Comparison of ENCODE assay signal across 17 cellular contexts in genomic region chr2:136207665-136208064, GRCh38.
DNase-seq lines count a peak whose midpoint lies in the region; ATAC-seq and TF ChIP-seq lines count a peak whose summit lies in the region.
"Had no signal": no experiment of that assay in that cellular context is flagged by ENCODE, and none has a peak within 500 bp of the region (broad histone marks: within the 10 kb centered on the region; RNA-seq: fewer than 3 reads in every experiment).

No MANE protein-coding gene starts in this region.

- H3K27me3 ChIP-seq in gastroesophageal sphincter (no peaks in the 10 kb centered on the region), BE2C (no peaks in the 10 kb centered on the region)
- H3K27me3 ChIP-seq: SJCRH30, tibial artery had no signal

- H3K4me1 ChIP-seq in gastroesophageal sphincter (no peaks in the 10 kb centered on the region), BE2C (no peaks in the 10 kb centered on the region)
- H3K4me1 ChIP-seq: tibial artery had no signal

- H3K4me1 Mint-ChIP-seq in stimulated activated effector memory CD8-positive, alpha-beta T cell treated with anti-CD3 and anti-CD28 coated beads, Interleukin-12 subunit alpha, Interleukin-12 subunit beta, amount 100 ng/mL, for 72 hours, result peaks cover 41% of the 10 kb centered on the region

- peak; percentile 2 for ATAC-seq in GM18511 (IDR thresholded peaks at IDR 0.05; ENCODE audit: unreplicated experiment)
- peak; percentile 4 for ATAC-seq in GM19452 (IDR thresholded peaks at IDR 0.05; ENCODE audit: unreplicated experiment)
- peak; percentile 0 for ATAC-seq in HG03378 (IDR thresholded peaks at IDR 0.05; ENCODE audit: unreplicated experiment)
- ATAC-seq in gastroesophageal sphincter, result peak; percentile 32
- no peak for ATAC-seq in stimulated activated effector memory CD8-positive, alpha-beta T cell treated with anti-CD3 and anti-CD28 coated beads, Interleukin-12 subunit alpha, Interleukin-12 subunit beta, amount 100 ng/mL, for 72 hours
- no peak for ATAC-seq in HG03457 (IDR thresholded peaks at IDR 0.05; ENCODE audit: unreplicated experiment)

- 94 to 100% methylated on average over 2 of the region's 2 CpGs for WGBS in gastroesophageal sphincter (ENCODE audit: low coverage in 1 of 2), 2 donors

- H3K36me3 Mint-ChIP-seq in stimulated activated effector memory CD8-positive, alpha-beta T cell treated with anti-CD3 and anti-CD28 coated beads, Interleukin-12 subunit alpha, Interleukin-12 subunit beta, amount 100 ng/mL, for 72 hours, result no peaks in the 10 kb centered on the region

- TF ChIP-seq POLR2A in gastroesophageal sphincter (IDR thresholded peaks at IDR 0.05), result no peak

- DNase-seq in stimulated activated effector memory CD8-positive, alpha-beta T cell treated with anti-CD3 and anti-CD28 coated beads, Interleukin-12 subunit alpha, Interleukin-12 subunit beta, amount 100 ng/mL, for 72 hours (ENCODE audit: low spot score in 2 of 2), result no peak
- DNase-seq in BE2C, result no peak
- DNase-seq in NCI-H2107 (lab: John Stamatoyannopoulos, UW), result no peak
- DNase-seq: activated T-cell treated with anti-CD3 and anti-CD28 coated beads, Interleukin-2, amount 50 U/mL, for 4 hours; HCEC 1CT; NCI-H1436 treated with DMSO at 0.1 percent for 48 hours; NCI-H774; SJCRH30 had no signal

- peaks cover 0 to 12% (median 0%) of the 10 kb centered on the region in 3 donors for H3K9me3 ChIP-seq in gastroesophageal sphincter
- no peaks in the 10 kb centered on the region for H3K9me3 ChIP-seq in BE2C
- H3K9me3 ChIP-seq: tibial artery had no signal

- H3K27ac Mint-ChIP-seq in stimulated activated effector memory CD8-positive, alpha-beta T cell treated with anti-CD3 and anti-CD28 coated beads, Interleukin-12 subunit alpha, Interleukin-12 subunit beta, amount 100 ng/mL, for 72 hours, result no peak overlapping the region

- H3K27ac ChIP-seq in gastroesophageal sphincter, result no peak overlapping the region
- H3K27ac ChIP-seq: SJCRH30, tibial artery, VCaP had no signal

- H3K9me3 Mint-ChIP-seq in stimulated activated effector memory CD8-positive, alpha-beta T cell treated with anti-CD3 and anti-CD28 coated beads, Interleukin-12 subunit alpha, Interleukin-12 subunit beta, amount 100 ng/mL, for 72 hours, result no peaks in the 10 kb centered on the region

- TF ChIP-seq EP300 in gastroesophageal sphincter (IDR thresholded peaks at IDR 0.05), result no peak

- H3K36me3 ChIP-seq in gastroesophageal sphincter (no peaks in the 10 kb centered on the region), BE2C (no peaks in the 10 kb centered on the region)
- H3K36me3 ChIP-seq: SJCRH30, tibial artery had no signal

- TF ChIP-seq CTCF in gastroesophageal sphincter (IDR thresholded peaks at IDR 0.05) (no peak), BE2C (IDR thresholded peaks at IDR 0.05; ENCODE audit: low read depth, low read length) (no peak)

- no peak overlapping the region for H3K4me3 Mint-ChIP-seq in stimulated activated effector memory CD8-positive, alpha-beta T cell treated with anti-CD3 and anti-CD28 coated beads, Interleukin-12 subunit alpha, Interleukin-12 subunit beta, amount 100 ng/mL, for 72 hours
- H3K4me3 Mint-ChIP-seq: activated T-cell treated with anti-CD3 and anti-CD28 coated beads, Interleukin-2, amount 50 U/mL, for 4 hours had no signal

- no peak overlapping the region for H3K4me3 ChIP-seq in gastroesophageal sphincter
- no peak overlapping the region for H3K4me3 ChIP-seq in BE2C (ENCODE audit: low read depth, low read length)
- H3K4me3 ChIP-seq: lung, SJCRH30, smooth muscle cell, tibial artery had no signal

Comparison
In these comparisons a context has a peak if more than half of its experiments do, and no peak if none do; other contexts are left out.
1. ATAC-seq: peak in GM18511 (single experiment), GM19452 (single experiment), HG03378 (single experiment) and gastroesophageal sphincter (single experiment); none in stimulated activated effector memory CD8-positive, alpha-beta T cell treated with anti-CD3 and anti-CD28 coated beads, Interleukin-12 subunit alpha, Interleukin-12 subunit beta, amount 100 ng/mL, for 72 hours (single experiment) and HG03457 (single experiment).